In genomic region chr9:101398335-101398929, GRCh38 we compare ENCODE assay signal across 8 cellular contexts. TPM values are rescaled to one million over a fixed set of nuclear protein-coding genes. Genes with fewer than 3 reads are reported as not detected.
DNase-seq lines count a peak whose midpoint lies in the region; ATAC-seq and TF ChIP-seq lines count a peak whose summit lies in the region.

TSS of gene MRPL50 (minus strand) at chr9:101398618. CDS start at chr9:101398592, 26 bp downstream.
TSS of gene ZNF189 (plus strand) at chr9:101398851. CDS start at chr9:101399157, 306 bp downstream.

- no CpG with 5 or more reads among the region's 37 CpGs for WGBS in trophoblast cell (ENCODE audit: extremely low coverage, insufficient coverage, insufficient read length)
- 0% methylated on average over 6 to 35 of the region's 37 CpGs for WGBS in transverse colon (ENCODE audit: low coverage in 1 of 2), 2 donors

- peak; percentile 96 for DNase-seq in GM12864 (ENCODE audit: low read depth)
- DNase-seq in NCI-H1417 (lab: John Stamatoyannopoulos, UW), result peak; percentile 92 to 99 (median 98)
- peak; percentile 98 to 99 for DNase-seq in SW 1271 (lab: John Stamatoyannopoulos, UW)
- peak; percentile 100 for DNase-seq in adipocyte (ENCODE audit: low read depth)
- peak; percentile 99 for DNase-seq in cardiac septum (ENCODE audit: low spot score)
- peak; percentile 95 to 97 for DNase-seq in trophoblast cell
- peak; percentile 98 for DNase-seq in transverse colon

- H3K4me3 ChIP-seq in GM12864 (ENCODE audit: low read depth, low read length) (peak within 1 kb of the TSS; percentile 80), adipocyte (ENCODE audit: low read length) (peak within 1 kb of the TSS; percentile 98), trophoblast cell (ENCODE audit: low read depth, low read length) (peak within 1 kb of the TSS; percentile 85), transverse colon (peak within 1 kb of the TSS; percentile 53 to 94 (median 74))

- no peak for TF ChIP-seq CTCF in GM12864 (IDR thresholded peaks at IDR 0.05; ENCODE audit: low read depth, low read length, missing control alignments)
- no peak for TF ChIP-seq CTCF in transverse colon (IDR thresholded peaks at IDR 0.05)

- H3K27ac ChIP-seq in trophoblast cell (ENCODE audit: low read depth, low read length), result no peak within 1 kb of the TSS
- peak within 1 kb of the TSS; percentile 84 to 93 (median 88) for H3K27ac ChIP-seq in transverse colon

- peak within 1 kb of the TSS; percentile 93 for H3K4ac ChIP-seq in trophoblast cell (ENCODE audit: low read depth, low read length)

- TF ChIP-seq POLR2A in transverse colon (IDR thresholded peaks at IDR 0.05), result peak; percentile 84

- no peak within 1 kb of the TSS for H3K23ac ChIP-seq in trophoblast cell (ENCODE audit: low read length)

- peak within 1 kb of the TSS; percentile 81 for H4K91ac ChIP-seq in trophoblast cell (ENCODE audit: low read depth, low read length)

- H2BK12ac ChIP-seq in trophoblast cell (ENCODE audit: low read length), result no peak within 1 kb of the TSS

- H3K9me3 ChIP-seq in adipocyte (ENCODE audit: control insufficient read depth, low read length) (peaks cover 5% of the 10 kb centered on the region), trophoblast cell (ENCODE audit: insufficient read depth, low read depth, low read length) (no peaks in the 10 kb centered on the region), transverse colon (peaks cover 0 to 13% of the 10 kb centered on the region in 2 donors)

- peak within 1 kb of the TSS; percentile 59 for H2AFZ ChIP-seq in trophoblast cell (ENCODE audit: insufficient read depth, low read length, poor library complexity)

- no peak for TF ChIP-seq EP300 in transverse colon (IDR thresholded peaks at IDR 0.05; ENCODE audit: low read depth)

- peak; percentile 98 for ATAC-seq in HG02759 (IDR thresholded peaks at IDR 0.05; ENCODE audit: unreplicated experiment)

- H3K27me3 ChIP-seq in adipocyte (replicated peaks; ENCODE audit: control insufficient read depth, insufficient read depth, low read length) (no peaks in the 10 kb centered on the region), trophoblast cell (ENCODE audit: insufficient read depth, low read length) (no peaks in the 10 kb centered on the region), transverse colon (no peaks in the 10 kb centered on the region)

- peak within 1 kb of the TSS; percentile 79 for H3K4me2 ChIP-seq in trophoblast cell (ENCODE audit: low read length)

- H3K36me3 ChIP-seq in adipocyte (ENCODE audit: control insufficient read depth, insufficient read depth, low read length, severe bottlenecking), result peaks cover 33% of the 10 kb centered on the region
- peaks cover 2 to 8% of the 10 kb centered on the region in 2 experiments for H3K36me3 ChIP-seq in trophoblast cell (ENCODE audit: control insufficient read depth in 1 of 2, insufficient read depth in 2 of 2, low read length in 2 of 2)
- H3K36me3 ChIP-seq in transverse colon, result peaks cover 2 to 35% (median 18%) of the 10 kb centered on the region in 4 donors

- peak within 1 kb of the TSS; percentile 82 for H4K8ac ChIP-seq in trophoblast cell (ENCODE audit: low read depth, low read length)

- peak within 1 kb of the TSS; percentile 20 for H2AK5ac ChIP-seq in trophoblast cell (ENCODE audit: low read length)

- H3K14ac ChIP-seq in trophoblast cell (ENCODE audit: low read length), result peak within 1 kb of the TSS; percentile 81

- peak within 1 kb of the TSS; percentile 76 for H3K18ac ChIP-seq in trophoblast cell (ENCODE audit: low read length)

- in situ Hi-C loops in transverse colon (cut with MboI; ENCODE audit: low pct_ligation_motif_present in 1 of 4, low pct_unique_long_range_greater_than_20kb in 1 of 4, low sequenced_read_pairs in 3 of 4), result loop anchor here in 1 of 4 donors (10.0 kb wide), 1 partner anchor 136 kb away; the partner anchor contains the start of gene RNF20

- peaks cover 6% of the 10 kb centered on the region for H3K79me2 ChIP-seq in trophoblast cell (ENCODE audit: control insufficient read depth, insufficient read depth, low read length, poor library complexity)

- H3K9ac ChIP-seq in adipocyte (ENCODE audit: low read length) (peak within 1 kb of the TSS; percentile 97), trophoblast cell (ENCODE audit: low read length) (peak within 1 kb of the TSS; percentile 94)

- H3K4me1 ChIP-seq in adipocyte (ENCODE audit: control insufficient read depth, insufficient read depth, low read length) (peaks cover 25% of the 10 kb centered on the region), trophoblast cell (ENCODE audit: control insufficient read depth in 1 of 2, insufficient read depth in 2 of 2, low read length in 2 of 2) (peaks cover 0 to 7% of the 10 kb centered on the region in 2 experiments), transverse colon (peaks cover 8 to 50% (median 26%) of the 10 kb centered on the region in 4 donors)

- peak within 1 kb of the TSS; percentile 43 for H2BK5ac ChIP-seq in trophoblast cell (ENCODE audit: low read depth, low read length, poor library complexity)

- H2BK120ac ChIP-seq in trophoblast cell (ENCODE audit: insufficient read depth, low read length, poor library complexity), result peak within 1 kb of the TSS; percentile 71

- peak within 1 kb of the TSS; percentile 82 for H4K12ac ChIP-seq in trophoblast cell (ENCODE audit: low read depth, low read length)

- intact Hi-C loops in cardiac septum (cut with DNase I), result loop anchor here (5.0 kb wide), 1 partner anchor 134 kb away; the partner anchor contains the start of gene RNF20
- intact Hi-C loops in transverse colon (cut with DNase I; ENCODE audit: low total_unique reads), result no loop called here

- H3K79me1 ChIP-seq in trophoblast cell (ENCODE audit: low read length), result peaks cover 6% of the 10 kb centered on the region

RNA-seq across cellular contexts. Expression of gene MRPL50, which starts in this region (rescaled TPM):
- total RNA-seq in cardiac septum (14.1 TPM), transverse colon (10 to 100 TPM in 1 of 4 donors, 1 to 10 TPM in 3; 3.4 to 16.1 (median 9.5) TPM)
- 10.1 and 10.3 TPM in 2 replicates for polyA plus RNA-seq in trophoblast cell (2013)

RNA-seq across cellular contexts. Expression of gene ZNF189, which starts in this region (rescaled TPM):
- 18.8 TPM for total RNA-seq in cardiac septum
- 7.7 and 8.2 TPM in 2 replicates for polyA plus RNA-seq in trophoblast cell (2013)
- total RNA-seq in transverse colon, result 10 to 100 TPM in 2 of 4 donors, 1 to 10 TPM in 2; 5.6 to 21.3 (median 13.4) TPM
